In genomic region chr3:180516368-180516767, GRCh38 we compare ENCODE assay signal across 20 cellular contexts.
"Had no signal": no experiment of that assay in that cellular context is flagged by ENCODE, and none has a peak within 500 bp of the region (broad histone marks: within the 10 kb centered on the region; RNA-seq: fewer than 3 reads in every experiment).

No MANE protein-coding gene starts in this region.

- H3K9ac ChIP-seq: SK-N-SH had no signal

- H3K4me3 ChIP-seq: MG63 had no signal

- DNase-seq: IMR-90, Karpas-422, KG1, MG63, NCI-H1092, NCI-H1105 treated with DMSO at 0.1 percent for 48 hours, NCI-H1417 treated with DMSO at 0.1 percent for 48 hours, NCI-H1694, NCI-H187 treated with DMSO at 0.1 percent for 48 hours, NCI-H2029 treated with DMSO at 0.1 percent for 48 hours, NCI-H2171 treated with DMSO at 0.1 percent for 48 hours, NCI-H524 treated with DMSO at 0.1 percent for 48 hours, NCI-H69, NCI-H774, RPMI8226, SHP77, SK-N-SH had no signal

- FAIRE-seq: HTR-8/SVneo, RCC 7860 had no signal

- H3K27ac ChIP-seq: HL-60 had no signal

- H3K27me3 ChIP-seq: MG63 had no signal

- H3K36me3 ChIP-seq: MG63 had no signal
